ENCODE assay signal across 8 cellular contexts in the genomic region with DNA sequence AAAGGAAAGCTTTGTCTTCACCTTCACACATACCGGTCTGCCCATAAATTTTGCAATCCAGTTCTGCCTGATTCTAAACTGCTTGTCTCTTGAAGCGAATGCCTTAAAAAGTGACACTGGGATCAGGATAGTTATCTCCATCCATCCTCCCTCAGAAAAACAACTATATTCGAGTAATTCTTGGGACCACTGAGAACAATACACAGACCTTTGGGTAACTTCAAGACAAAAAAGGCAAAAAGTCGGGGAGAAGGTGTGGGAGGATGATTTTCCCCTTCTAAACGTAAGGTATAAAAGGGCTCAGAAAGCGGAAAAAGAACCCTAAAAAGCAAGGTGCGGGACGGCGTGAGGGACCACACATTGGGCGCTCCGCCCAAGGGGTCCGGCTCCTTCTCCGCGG. TPM values are rescaled to one million over a fixed set of nuclear protein-coding genes. Genes with fewer than 3 reads are reported as not detected.
DNase-seq lines count a peak whose midpoint lies in the region; ATAC-seq and TF ChIP-seq lines count a peak whose summit lies in the region.
"Not testable (repeated sequence)": the region's sequence is repeated elsewhere in the genome, so short reads cannot be mapped to it uniquely, and the experiment has no call there.

No MANE protein-coding gene starts in this region.

- H3K27ac ChIP-seq in CD4-positive, alpha-beta memory T cell (ENCODE audit: low read depth, low read length); HUES6 (ENCODE audit: low read depth, low read length); right cardiac atrium (ENCODE audit: low read length): not testable (repeated sequence)

- TF ChIP-seq CTCF in natural killer cell (IDR thresholded peaks at IDR 0.05): not testable (repeated sequence)

- not testable (repeated sequence) for H3K9me3 ChIP-seq in CD4-positive, alpha-beta memory T cell (ENCODE audit: control insufficient read depth in 1 of 2, low read length in 2 of 2); HUES6 (ENCODE audit: control insufficient read depth, insufficient read depth, low read depth, low read length); right cardiac atrium (ENCODE audit: control insufficient read depth, low read length)

- not testable (repeated sequence) for H3K4me3 ChIP-seq in CD4-positive, alpha-beta memory T cell (ENCODE audit: low read length in 2 of 2)
- H3K4me3 ChIP-seq in HUES6 (ENCODE audit: low read depth, low read length) (peak overlapping the region; percentile 64), right cardiac atrium (ENCODE audit: low read length) (peak overlapping the region; percentile 56)

- H3K27me3 Mint-ChIP-seq in CD4-positive, alpha-beta memory T cell: peaks cover 13 to 15% of the 10 kb centered on the region in 2 donors
- peaks cover 17% of the 10 kb centered on the region for H3K27me3 Mint-ChIP-seq in activated T-helper 2 cell treated with anti-CD3 and anti-CD28 coated beads, Interferon-gamma antibody, Interleukin-2, Interleukin-4, amounts not matched to agents 10 μg/mL and 5 μg/mL and 100 μg/mL, durations not matched to agents 14 hours and 24 hours and 36 hours (ENCODE audit: low read depth)
- H3K27me3 Mint-ChIP-seq in dendritic cell treated with granulocyte-macrophage colony-stimulating factor and Interleukin-4, amounts not matched to agents 40 ng/mL and 50 ng/mL, for 4 days: peaks cover 37% of the 10 kb centered on the region
- not testable (repeated sequence) for H3K27me3 Mint-ChIP-seq in natural killer cell (ENCODE audit: low read depth in 2 of 2)
- H3K27me3 Mint-ChIP-seq in stimulated activated memory B cell treated with anti-CD40 and anti-IgM and Interleukin-4, amounts not matched to agents 10 μg/mL and 1 μg/mL and 100 μg/mL, for 72 hours: peaks cover 15% of the 10 kb centered on the region

- CTCF ChIA-PET in CD4-positive, alpha-beta memory T cell (lab: Charles Lee; ENCODE audit: partially characterized antibody): not testable (repeated sequence)

- not testable (repeated sequence) for H3K36me3 Mint-ChIP-seq in CD4-positive, alpha-beta memory T cell; activated T-helper 2 cell treated with anti-CD3 and anti-CD28 coated beads, Interferon-gamma antibody, Interleukin-2, Interleukin-4, amounts not matched to agents 10 μg/mL and 5 μg/mL and 100 μg/mL, durations not matched to agents 14 hours and 24 hours and 36 hours (ENCODE audit: low read depth); dendritic cell treated with granulocyte-macrophage colony-stimulating factor and Interleukin-4, amounts not matched to agents 40 ng/mL and 50 ng/mL, for 4 days (ENCODE audit: low read depth); natural killer cell; stimulated activated memory B cell treated with anti-CD40 and anti-IgM and Interleukin-4, amounts not matched to agents 10 μg/mL and 1 μg/mL and 100 μg/mL, for 72 hours

- not testable (repeated sequence) for H3K9me3 Mint-ChIP-seq in CD4-positive, alpha-beta memory T cell; activated T-helper 2 cell treated with anti-CD3 and anti-CD28 coated beads, Interferon-gamma antibody, Interleukin-2, Interleukin-4, amounts not matched to agents 10 μg/mL and 5 μg/mL and 100 μg/mL, durations not matched to agents 14 hours and 24 hours and 36 hours; dendritic cell treated with granulocyte-macrophage colony-stimulating factor and Interleukin-4, amounts not matched to agents 40 ng/mL and 50 ng/mL, for 4 days; natural killer cell; stimulated activated memory B cell treated with anti-CD40 and anti-IgM and Interleukin-4, amounts not matched to agents 10 μg/mL and 1 μg/mL and 100 μg/mL, for 72 hours

- H3K4me1 Mint-ChIP-seq in CD4-positive, alpha-beta memory T cell: peaks cover 11 to 29% (median 25%) of the 10 kb centered on the region in 4 donors
- peaks cover 17% of the 10 kb centered on the region for H3K4me1 Mint-ChIP-seq in activated T-helper 2 cell treated with anti-CD3 and anti-CD28 coated beads, Interferon-gamma antibody, Interleukin-2, Interleukin-4, amounts not matched to agents 10 μg/mL and 5 μg/mL and 100 μg/mL, durations not matched to agents 14 hours and 24 hours and 36 hours (ENCODE audit: low read depth)
- peaks cover 11% of the 10 kb centered on the region for H3K4me1 Mint-ChIP-seq in dendritic cell treated with granulocyte-macrophage colony-stimulating factor and Interleukin-4, amounts not matched to agents 40 ng/mL and 50 ng/mL, for 4 days (ENCODE audit: low read depth)
- H3K4me1 Mint-ChIP-seq in natural killer cell: peaks cover 18 to 25% of the 10 kb centered on the region in 2 donors
- H3K4me1 Mint-ChIP-seq in stimulated activated memory B cell treated with anti-CD40 and anti-IgM and Interleukin-4, amounts not matched to agents 10 μg/mL and 1 μg/mL and 100 μg/mL, for 72 hours: peaks cover 14% of the 10 kb centered on the region

- peak overlapping the region in 1 of 7 donors; percentile 57 for H3K27ac Mint-ChIP-seq in CD4-positive, alpha-beta memory T cell
- H3K27ac Mint-ChIP-seq in activated T-helper 2 cell treated with anti-CD3 and anti-CD28 coated beads, Interferon-gamma antibody, Interleukin-2, Interleukin-4, amounts not matched to agents 10 μg/mL and 5 μg/mL and 100 μg/mL, durations not matched to agents 14 hours and 24 hours and 36 hours; dendritic cell treated with granulocyte-macrophage colony-stimulating factor and Interleukin-4, amounts not matched to agents 40 ng/mL and 50 ng/mL, for 4 days; stimulated activated memory B cell treated with anti-CD40 and anti-IgM and Interleukin-4, amounts not matched to agents 10 μg/mL and 1 μg/mL and 100 μg/mL, for 72 hours: not testable (repeated sequence)
- peak overlapping the region in 1 of 2 donors; percentile 54 for H3K27ac Mint-ChIP-seq in natural killer cell

- 26% methylated on average over 5 of the region's 14 CpGs for WGBS in right cardiac atrium

- peak overlapping the region; percentile 26 for H3K9ac ChIP-seq in HUES6 (ENCODE audit: low read length)

- DNase-seq in CD4-positive, alpha-beta memory T cell; activated T-helper 2 cell treated with anti-CD3 and anti-CD28 coated beads, Interferon-gamma antibody, Interleukin-2, Interleukin-4, amounts not matched to agents 10 μg/mL and 5 μg/mL and 100 μg/mL, durations not matched to agents 14 hours and 24 hours and 36 hours (ENCODE audit: low spot score); right cardiac atrium; natural killer cell: not testable (repeated sequence)

- H3K4me3 Mint-ChIP-seq in CD4-positive, alpha-beta memory T cell: peak overlapping the region in 7 of 8 donors; percentile 47 to 79 (median 65)
- H3K4me3 Mint-ChIP-seq in activated T-helper 2 cell treated with anti-CD3 and anti-CD28 coated beads, Interferon-gamma antibody, Interleukin-2, Interleukin-4, amounts not matched to agents 10 μg/mL and 5 μg/mL and 100 μg/mL, durations not matched to agents 14 hours and 24 hours and 36 hours (ENCODE audit: low read depth): peak overlapping the region; percentile 38
- H3K4me3 Mint-ChIP-seq in dendritic cell treated with granulocyte-macrophage colony-stimulating factor and Interleukin-4, amounts not matched to agents 40 ng/mL and 50 ng/mL, for 4 days: peak overlapping the region; percentile 21
- H3K4me3 Mint-ChIP-seq in natural killer cell: peak overlapping the region; percentile 72
- peak overlapping the region; percentile 22 for H3K4me3 Mint-ChIP-seq in stimulated activated memory B cell treated with anti-CD40 and anti-IgM and Interleukin-4, amounts not matched to agents 10 μg/mL and 1 μg/mL and 100 μg/mL, for 72 hours

- POLR2A ChIA-PET in CD4-positive, alpha-beta memory T cell (lab: Charles Lee; ENCODE audit: partially characterized antibody): not testable (repeated sequence)

- H3K27me3 ChIP-seq in CD4-positive, alpha-beta memory T cell (ENCODE audit: insufficient read depth, low read length); right cardiac atrium (ENCODE audit: control insufficient read depth, insufficient read depth): not testable (repeated sequence)
- peaks cover 18% of the 10 kb centered on the region for H3K27me3 ChIP-seq in HUES6 (ENCODE audit: control insufficient read depth, insufficient read depth, low read length)

- not testable (repeated sequence) for H3K36me3 ChIP-seq in CD4-positive, alpha-beta memory T cell (ENCODE audit: insufficient read depth, low read length); HUES6 (ENCODE audit: control insufficient read depth, insufficient read depth, low read length)

- peaks cover 26% of the 10 kb centered on the region for H3K4me1 ChIP-seq in CD4-positive, alpha-beta memory T cell (ENCODE audit: insufficient read depth, low read length)
- not testable (repeated sequence) for H3K4me1 ChIP-seq in HUES6 (ENCODE audit: control insufficient read depth, insufficient read depth, low read length); right cardiac atrium (ENCODE audit: control insufficient read depth, insufficient read depth, low read length)

- ATAC-seq in GM21825 (IDR thresholded peaks at IDR 0.05; ENCODE audit: unreplicated experiment): peak; percentile 1
- not testable (repeated sequence) for ATAC-seq in right cardiac atrium; natural killer cell; stimulated activated memory B cell treated with anti-CD40 and anti-IgM and Interleukin-4, amounts not matched to agents 10 μg/mL and 1 μg/mL and 100 μg/mL, for 72 hours

- intact Hi-C loops in CD4-positive, alpha-beta memory T cell (cut with micrococcal nuclease): loop anchor here (10.0 kb wide), 1 partner anchor 1392 kb away; a partner anchor contains a TSS
- intact Hi-C loops in activated T-helper 2 cell treated with anti-CD3 and anti-CD28 coated beads, Interferon-gamma antibody, Interleukin-2, Interleukin-4, amounts not matched to agents 10 μg/mL and 5 μg/mL and 100 μg/mL, durations not matched to agents 14 hours and 24 hours and 36 hours (cut with micrococcal nuclease): loop anchor here (5.0 kb wide), 1 partner anchor 215 kb away; a partner anchor contains a TSS
- intact Hi-C loops in dendritic cell treated with granulocyte-macrophage colony-stimulating factor and Interleukin-4, amounts not matched to agents 40 ng/mL and 50 ng/mL, for 4 days (cut with micrococcal nuclease); right cardiac atrium (cut with DNase I); natural killer cell (cut with micrococcal nuclease): not testable (repeated sequence)

RNA-seq across cellular contexts. Expression of a gene that starts 2.1 kb away (rescaled TPM):
- under 1 TPM; 0.14 to 0.49 TPM for total RNA-seq in CD4-positive, alpha-beta memory T cell
- polyA plus RNA-seq in CD4-positive, alpha-beta memory T cell: not detected
- total RNA-seq in activated T-helper 2 cell treated with anti-CD3 and anti-CD28 coated beads, Interferon-gamma antibody, Interleukin-2, Interleukin-4, amounts not matched to agents 10 μg/mL and 5 μg/mL and 100 μg/mL, durations not matched to agents 14 hours and 24 hours and 36 hours: 0.25 TPM in 1 of 2 replicates, not detected in the other
- total RNA-seq in right cardiac atrium (under 1 TPM; 0.41 to 0.79 (median 0.62) TPM), natural killer cell (under 1 TPM; 0.09 to 0.45 (median 0.18) TPM)
- polyA plus RNA-seq in right cardiac atrium: 0.07 TPM

RNA-seq across cellular contexts. Expression of a gene that starts 25.3 kb away (rescaled TPM):
- 10 to 100 TPM; 62.7 to 64.6 TPM for total RNA-seq in CD4-positive, alpha-beta memory T cell
- 100 to 1,000 TPM in 1 of 2 donors, 10 to 100 TPM in 1; 80.1 to 108 TPM for polyA plus RNA-seq in CD4-positive, alpha-beta memory T cell
- 55.1 and 57.2 TPM in 2 replicates for total RNA-seq in activated T-helper 2 cell treated with anti-CD3 and anti-CD28 coated beads, Interferon-gamma antibody, Interleukin-2, Interleukin-4, amounts not matched to agents 10 μg/mL and 5 μg/mL and 100 μg/mL, durations not matched to agents 14 hours and 24 hours and 36 hours
- total RNA-seq in right cardiac atrium: 100 to 1,000 TPM; 270 to 342 (median 313) TPM
- 375 TPM for polyA plus RNA-seq in right cardiac atrium
- total RNA-seq in natural killer cell: 10 to 100 TPM; 46.0 to 51.2 (median 50.4) TPM

Comparison
In these comparisons a context has a peak if more than half of its experiments do, and no peak if none do; other contexts are left out.
1. H3K4me3 Mint-ChIP-seq: peak in every context shown above with its lines; median percentile 72 in natural killer cell; 65 in CD4-positive, alpha-beta memory T cell; 38 in activated T-helper 2 cell treated with anti-CD3 and anti-CD28 coated beads, Interferon-gamma antibody, Interleukin-2, Interleukin-4, amounts not matched to agents 10 μg/mL and 5 μg/mL and 100 μg/mL, durations not matched to agents 14 hours and 24 hours and 36 hours; 22 in stimulated activated memory B cell treated with anti-CD40 and anti-IgM and Interleukin-4, amounts not matched to agents 10 μg/mL and 1 μg/mL and 100 μg/mL, for 72 hours; 21 in dendritic cell treated with granulocyte-macrophage colony-stimulating factor and Interleukin-4, amounts not matched to agents 40 ng/mL and 50 ng/mL, for 4 days.